In genomic region chr5:166436857-166437256, GRCh38 we compare ENCODE assay signal across 23 cellular contexts.
DNase-seq lines count a peak whose midpoint lies in the region; ATAC-seq and TF ChIP-seq lines count a peak whose summit lies in the region.
"Had no signal": no experiment of that assay in that cellular context is flagged by ENCODE, and none has a peak within 500 bp of the region (broad histone marks: within the 10 kb centered on the region; RNA-seq: fewer than 3 reads in every experiment).

No MANE protein-coding gene starts in this region.

- H2AFZ ChIP-seq in mesenchymal stem cell (ENCODE audit: low read depth, low read length): no peak overlapping the region

- H2BK120ac ChIP-seq in mesenchymal stem cell (ENCODE audit: low read depth, low read length): no peak overlapping the region

- no peak overlapping the region for H4K91ac ChIP-seq in mesenchymal stem cell (ENCODE audit: low read length)

- H2BK5ac ChIP-seq in mesenchymal stem cell (ENCODE audit: low read depth, low read length, poor library complexity, severe bottlenecking): no peak overlapping the region

- H3K4me3 ChIP-seq in astrocyte of the spinal cord (ENCODE audit: low read depth, low read length) (no peak overlapping the region), mesenchymal stem cell (ENCODE audit: insufficient read depth in 1 of 2, low read depth in 1 of 2, low read length in 2 of 2) (no peak overlapping the region), dorsolateral prefrontal cortex (no peak overlapping the region)
- H3K4me3 ChIP-seq: breast epithelium, coronary artery, GM12878, thyroid gland had no signal

- no peak overlapping the region for H3K9ac ChIP-seq in mesenchymal stem cell (ENCODE audit: low read length)

- H3K4ac ChIP-seq in mesenchymal stem cell (ENCODE audit: low read depth in 1 of 2, low read length in 2 of 2): no peak overlapping the region

- no peaks in the 10 kb centered on the region for H3K36me3 ChIP-seq in mesenchymal stem cell (ENCODE audit: control insufficient read depth in 1 of 2, insufficient read depth in 2 of 2, low read depth in 1 of 2, low read length in 2 of 2)
- H3K36me3 ChIP-seq: BE2C, breast epithelium, thyroid gland had no signal

- no CpG with 5 or more reads among the region's 3 CpGs for WGBS in mesenchymal stem cell

- H3K4me2 ChIP-seq in mesenchymal stem cell (ENCODE audit: low read length, poor library complexity, severe bottlenecking): no peak overlapping the region

- intact Hi-C loops in dorsolateral prefrontal cortex (cut with DNase I): no loop called here

- no peaks in the 10 kb centered on the region for H3K27me3 ChIP-seq in mesenchymal stem cell (ENCODE audit: control insufficient read depth in 1 of 2, insufficient read depth in 1 of 2, low read length in 2 of 2)
- H3K27me3 ChIP-seq in dorsolateral prefrontal cortex: peaks cover 0 to 4% (median 0%) of the 10 kb centered on the region in 45 donors
- H3K27me3 ChIP-seq: BE2C, breast epithelium, thyroid gland had no signal

- no peak overlapping the region for H3K27ac ChIP-seq in mesenchymal stem cell (ENCODE audit: low read length, poor library complexity, severe bottlenecking)
- no peak overlapping the region for H3K27ac ChIP-seq in dorsolateral prefrontal cortex
- H3K27ac ChIP-seq: breast epithelium, coronary artery, thyroid gland, VCaP had no signal

- H2BK15ac ChIP-seq in mesenchymal stem cell (ENCODE audit: low read depth, poor library complexity, severe bottlenecking): no peak overlapping the region

- H3K23ac ChIP-seq in mesenchymal stem cell (ENCODE audit: low read length in 2 of 2): no peak overlapping the region

- TF ChIP-seq CTCF in astrocyte of the spinal cord (IDR thresholded peaks at IDR 0.05; ENCODE audit: low read depth, low read length) (no peak), dorsolateral prefrontal cortex (IDR thresholded peaks at IDR 0.05 in 54 of 56, conservative IDR thresholded peaks at IDR 0.05 in 2 of 56; ENCODE audit: low read depth in 1 of 56, partially characterized antibody in 56 of 56) (no peak)

- no peaks in the 10 kb centered on the region for H3K4me1 ChIP-seq in mesenchymal stem cell (ENCODE audit: control insufficient read depth, insufficient read depth, low read depth, low read length)
- H3K4me1 ChIP-seq: BE2C, breast epithelium, thyroid gland had no signal

- no peak overlapping the region for H3K18ac ChIP-seq in mesenchymal stem cell (ENCODE audit: low read depth in 1 of 2, low read length in 2 of 2)

- DNase-seq in A172 (ENCODE audit: low spot score): peak; percentile 82
- DNase-seq in M059J (ENCODE audit: low read depth): peak; percentile 6
- peak; percentile 59 for DNase-seq in astrocyte of the spinal cord (ENCODE audit: low read depth, low spot score)
- DNase-seq in mesenchymal stem cell: peak; percentile 67
- no peak for DNase-seq in dorsolateral prefrontal cortex
- no peak for DNase-seq in GM19238 (ENCODE audit: insufficient read length, low spot score)
- no peak for DNase-seq in mucosa of gallbladder (ENCODE audit: low spot score)
- DNase-seq: activated effector memory CD4-positive, alpha-beta T cell treated with Interleukin-2 at 50 U/mL for 16 hours; BE2C; DMS79; head of caudate nucleus; Kasumi-1; NCI-H1048; NCI-H1930; NCI-H446; retina; stimulated activated CD4-positive, alpha-beta T cell treated with anti-CD3 and anti-CD28 coated beads, Interleukin-4, amount 100 ng/mL, for 24 hours; thyroid gland had no signal

- in situ Hi-C loops in astrocyte of the spinal cord (cut with HindIII; ENCODE audit: low sequenced_read_pairs): no loop called here

- no peak overlapping the region for H2BK12ac ChIP-seq in mesenchymal stem cell (ENCODE audit: low read length in 2 of 2)

- ATAC-seq in GM21576 (IDR thresholded peaks at IDR 0.05; ENCODE audit: unreplicated experiment): no peak
- ATAC-seq: GM12878 had no signal

- no peak overlapping the region for H3K14ac ChIP-seq in mesenchymal stem cell (ENCODE audit: low read length in 2 of 2)

- no peaks in the 10 kb centered on the region for H3K79me1 ChIP-seq in mesenchymal stem cell (replicated peaks; ENCODE audit: low read length, poor library complexity, severe bottlenecking)

- H2AK5ac ChIP-seq in mesenchymal stem cell (ENCODE audit: low read length, severe bottlenecking): no peak overlapping the region

- peaks cover 10% of the 10 kb centered on the region for H3K9me3 ChIP-seq in mesenchymal stem cell (ENCODE audit: control insufficient read depth, low read length)
- H3K9me3 ChIP-seq: BE2C, breast epithelium, thyroid gland had no signal

- H4K8ac ChIP-seq in mesenchymal stem cell (ENCODE audit: low read length): no peak overlapping the region

Comparison
In these comparisons a context has a peak if more than half of its experiments do, and no peak if none do; other contexts are left out.
1. DNase-seq: peak in A172 (single experiment), M059J (single experiment), astrocyte of the spinal cord (single experiment) and mesenchymal stem cell (single experiment); none in dorsolateral prefrontal cortex (0 of 10), GM19238 (single experiment) and mucosa of gallbladder (single experiment).